ENCODE assay signal across 8 cellular contexts in genomic region chr13:30158774-30159445, GRCh38.
A peak's percentile ranks its signal among the peaks of the same experiment; 100 is the strongest.
DNase-seq lines count a peak whose midpoint lies in the region; TF ChIP-seq lines count a peak whose summit lies in the region.

No MANE protein-coding gene starts in this region.

- POLR2A ChIA-PET in activated CD4-positive, alpha-beta memory T cell treated with anti-CD3 and anti-CD28 coated beads, Interleukin-2, amount 10 ng/mL, durations not matched to agents 7 days and 5 days (lab: Charles Lee): interaction anchor here (0.6 to 2.6 kb wide), 8 partner anchors 11 to 256 kb away, joined by 3 to 17 read pairs (median 4); no protein-coding TSS in a partner anchor

- H3K27me3 Mint-ChIP-seq in activated CD4-positive, alpha-beta memory T cell treated with anti-CD3 and anti-CD28 coated beads, Interleukin-2, amount 10 ng/mL, durations not matched to agents 7 days and 5 days: peaks cover 2% of the 10 kb centered on the region

- CTCF ChIA-PET in activated CD4-positive, alpha-beta memory T cell treated with anti-CD3 and anti-CD28 coated beads, Interleukin-2, amount 10 ng/mL, durations not matched to agents 7 days and 5 days (lab: Charles Lee): interaction anchor here (0.6 to 6.9 kb wide), 9 partner anchors 8 to 388 kb away, joined by 3 to 160 read pairs (median 8); no protein-coding TSS in a partner anchor

- H3K36me3 Mint-ChIP-seq in activated CD4-positive, alpha-beta memory T cell treated with anti-CD3 and anti-CD28 coated beads, Interleukin-2, amount 10 ng/mL, durations not matched to agents 7 days and 5 days (ENCODE audit: low read depth): no peaks in the 10 kb centered on the region

- no peak overlapping the region for H3K4me3 Mint-ChIP-seq in activated CD4-positive, alpha-beta memory T cell treated with anti-CD3 and anti-CD28 coated beads, Interleukin-2, amount 10 ng/mL, durations not matched to agents 7 days and 5 days

- H3K4me1 Mint-ChIP-seq in activated CD4-positive, alpha-beta memory T cell treated with anti-CD3 and anti-CD28 coated beads, Interleukin-2, amount 10 ng/mL, durations not matched to agents 7 days and 5 days: peaks cover 54% of the 10 kb centered on the region

- TF ChIP-seq CTCF in GM13976 (IDR thresholded peaks at IDR 0.05; ENCODE audit: borderline replicate concordance, control extremely low read depth, extremely low read depth, insufficient read depth, missing control alignments): peak; percentile 31

- DNase-seq in AG08396 (ENCODE audit: low spot score) (peak; percentile 79), GM13976 (ENCODE audit: low spot score) (peak; percentile 37), kidney tubule cell (ENCODE audit: low spot score) (peak; percentile 77), DMS53 treated with DMSO at 0.1 percent for 48 hours (lab: John Stamatoyannopoulos, UW; ENCODE audit: unreplicated experiment) (no peak), NCI-H1417 (lab: John Stamatoyannopoulos, UW) (no peak), retina (no peak), DMS79 (lab: John Stamatoyannopoulos, UW) (no peak)
- peak; percentile 36 for DNase-seq in activated CD4-positive, alpha-beta memory T cell treated with anti-CD3 and anti-CD28 coated beads, Interleukin-2, amount 10 ng/mL, durations not matched to agents 7 days and 5 days

- H3K9me3 Mint-ChIP-seq in activated CD4-positive, alpha-beta memory T cell treated with anti-CD3 and anti-CD28 coated beads, Interleukin-2, amount 10 ng/mL, durations not matched to agents 7 days and 5 days: peaks cover 4% of the 10 kb centered on the region

- in situ Hi-C loops in GM13976 (cut with MboI; ENCODE audit: low sequenced_read_pairs, unreplicated experiment): no loop called here

- H3K27ac Mint-ChIP-seq in activated CD4-positive, alpha-beta memory T cell treated with anti-CD3 and anti-CD28 coated beads, Interleukin-2, amount 10 ng/mL, durations not matched to agents 7 days and 5 days: no peak overlapping the region

Comparison
In these comparisons a context has a peak if more than half of its experiments do, and no peak if none do; other contexts are left out.
1. DNase-seq: peak in AG08396 (single experiment), GM13976 (single experiment), activated CD4-positive, alpha-beta memory T cell treated with anti-CD3 and anti-CD28 coated beads, Interleukin-2, amount 10 ng/mL, durations not matched to agents 7 days and 5 days (single experiment) and kidney tubule cell (single experiment); none in DMS53 treated with DMSO at 0.1 percent for 48 hours (single experiment), NCI-H1417 (0 of 3), retina (single experiment) and DMS79 (single experiment).